ENCODE assay signal across 17 cellular contexts in the genomic region with DNA sequence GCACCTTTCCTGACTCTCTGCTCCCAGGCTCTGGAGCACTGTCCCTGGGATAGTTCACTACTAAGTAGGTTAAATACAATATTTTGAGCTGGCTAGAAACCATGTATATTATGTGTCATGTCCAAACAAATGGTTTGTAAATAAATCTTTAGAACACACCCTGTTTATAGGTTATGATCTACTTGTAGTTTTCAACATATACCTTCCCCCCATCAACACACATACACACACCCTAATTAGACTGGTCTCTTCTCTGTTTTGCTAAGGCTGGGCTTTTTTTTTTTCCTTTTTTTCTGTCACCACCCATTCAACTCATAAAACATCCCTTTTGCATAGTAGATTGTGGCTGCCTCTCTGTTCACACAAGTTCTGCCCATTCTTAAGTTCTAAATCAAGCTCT.
"Had no signal": no experiment of that assay in that cellular context is flagged by ENCODE, and none has a peak within 500 bp of the region (broad histone marks: within the 10 kb centered on the region; RNA-seq: fewer than 3 reads in every experiment).

No MANE protein-coding gene starts in this region.

- ATAC-seq: natural killer cell treated with Interleukin-12 subunit alpha and Interleukin-12 subunit beta and Interleukin-15 and Interleukin-18, amount 100 ng/mL, for 72 hours; stimulated activated naive B cell treated with anti-CD40 and anti-IgM and Interleukin-4, amounts not matched to agents 10 μg/mL and 1 μg/mL and 100 μg/mL, for 72 hours; stimulated activated naive CD8-positive, alpha-beta T cell treated with anti-CD3 and anti-CD28 coated beads, Interleukin-15, amount 100 ng/mL, for 72 hours had no signal

- H3K9me3 Mint-ChIP-seq: natural killer cell treated with Interleukin-12 subunit alpha and Interleukin-12 subunit beta and Interleukin-15 and Interleukin-18, amount 100 ng/mL, for 72 hours; stimulated activated naive B cell treated with anti-CD40 and anti-IgM and Interleukin-4, amounts not matched to agents 10 μg/mL and 1 μg/mL and 100 μg/mL, for 72 hours; stimulated activated naive CD8-positive, alpha-beta T cell treated with anti-CD3 and anti-CD28 coated beads, Interleukin-15, amount 100 ng/mL, for 72 hours had no signal

- H3K36me3 ChIP-seq: esophagus squamous epithelium, sigmoid colon, tibial nerve had no signal

- H3K9me3 ChIP-seq: esophagus squamous epithelium, sigmoid colon, testis, tibial nerve had no signal

- H3K4me3 ChIP-seq: esophagus squamous epithelium, sigmoid colon, skin epidermis, testis, tibial nerve had no signal

- DNase-seq: effector memory CD4-positive, alpha-beta T cell; esophagus squamous epithelium; immature natural killer cell; kidney; left cardiac atrium; occipital lobe; sigmoid colon; stimulated activated CD4-positive, alpha-beta T cell treated with anti-CD3 and anti-CD28 coated beads, Interleukin-2, amount 100 ng/mL, for 24 hours; stimulated activated CD4-positive, alpha-beta T cell treated with anti-CD3 and anti-CD28 coated beads, Interleukin-4, amount 100 ng/mL, for 4 hours; stimulated activated naive B cell treated with anti-CD40 and anti-IgM and Interleukin-4, amounts not matched to agents 10 μg/mL and 1 μg/mL and 100 μg/mL, for 72 hours; stimulated activated naive CD8-positive, alpha-beta T cell treated with anti-CD3 and anti-CD28 coated beads, Interleukin-15, amount 100 ng/mL, for 72 hours; testis had no signal

- H3K4me1 ChIP-seq: sigmoid colon, testis, tibial nerve had no signal

- FAIRE-seq: endometrium, kidney had no signal

- H3K4me1 Mint-ChIP-seq: immature natural killer cell; stimulated activated naive B cell treated with anti-CD40 and anti-IgM and Interleukin-4, amounts not matched to agents 10 μg/mL and 1 μg/mL and 100 μg/mL, for 72 hours; stimulated activated naive CD8-positive, alpha-beta T cell treated with anti-CD3 and anti-CD28 coated beads, Interleukin-15, amount 100 ng/mL, for 72 hours had no signal

- H3K27ac Mint-ChIP-seq: immature natural killer cell; natural killer cell treated with Interleukin-12 subunit alpha and Interleukin-12 subunit beta and Interleukin-15 and Interleukin-18, amount 100 ng/mL, for 72 hours; stimulated activated naive B cell treated with anti-CD40 and anti-IgM and Interleukin-4, amounts not matched to agents 10 μg/mL and 1 μg/mL and 100 μg/mL, for 72 hours; stimulated activated naive CD8-positive, alpha-beta T cell treated with anti-CD3 and anti-CD28 coated beads, Interleukin-15, amount 100 ng/mL, for 72 hours had no signal

- H3K27ac ChIP-seq: esophagus squamous epithelium, sigmoid colon, skin epidermis, testis, tibial nerve had no signal

- H3K27me3 Mint-ChIP-seq: natural killer cell treated with Interleukin-12 subunit alpha and Interleukin-12 subunit beta and Interleukin-15 and Interleukin-18, amount 100 ng/mL, for 72 hours; stimulated activated naive B cell treated with anti-CD40 and anti-IgM and Interleukin-4, amounts not matched to agents 10 μg/mL and 1 μg/mL and 100 μg/mL, for 72 hours; stimulated activated naive CD8-positive, alpha-beta T cell treated with anti-CD3 and anti-CD28 coated beads, Interleukin-15, amount 100 ng/mL, for 72 hours had no signal

- H3K27me3 ChIP-seq: esophagus squamous epithelium, sigmoid colon, testis, tibial nerve had no signal

- H3K36me3 Mint-ChIP-seq: immature natural killer cell; mesothelial cell of epicardium; natural killer cell treated with Interleukin-12 subunit alpha and Interleukin-12 subunit beta and Interleukin-15 and Interleukin-18, amount 100 ng/mL, for 72 hours; stimulated activated naive B cell treated with anti-CD40 and anti-IgM and Interleukin-4, amounts not matched to agents 10 μg/mL and 1 μg/mL and 100 μg/mL, for 72 hours had no signal

- H3K4me3 Mint-ChIP-seq: immature natural killer cell; mesothelial cell of epicardium; natural killer cell treated with Interleukin-12 subunit alpha and Interleukin-12 subunit beta and Interleukin-15 and Interleukin-18, amount 100 ng/mL, for 72 hours; stimulated activated naive B cell treated with anti-CD40 and anti-IgM and Interleukin-4, amounts not matched to agents 10 μg/mL and 1 μg/mL and 100 μg/mL, for 72 hours; stimulated activated naive CD8-positive, alpha-beta T cell treated with anti-CD3 and anti-CD28 coated beads, Interleukin-15, amount 100 ng/mL, for 72 hours had no signal
